ENCODE assay signal across 26 cellular contexts in genomic region chr7:71885487-71885886, GRCh38.
DNase-seq lines count a peak whose midpoint lies in the region; ATAC-seq, FAIRE-seq and TF ChIP-seq lines count a peak whose summit lies in the region.
"Had no signal": no experiment of that assay in that cellular context is flagged by ENCODE, and none has a peak within 500 bp of the region (broad histone marks: within the 10 kb centered on the region; RNA-seq: fewer than 3 reads in every experiment).

No MANE protein-coding gene starts in this region.

- 33% methylated on average over 5 of the region's 5 CpGs for WGBS in esophagus muscularis mucosa

- peak overlapping the region; percentile 41 for H2AFZ ChIP-seq in astrocyte (ENCODE audit: low read depth, low read length)

- ATAC-seq in GM19023 (IDR thresholded peaks at IDR 0.05; ENCODE audit: unreplicated experiment) = no peak
- ATAC-seq in GM21423 (IDR thresholded peaks at IDR 0.05; ENCODE audit: unreplicated experiment) = no peak
- ATAC-seq: PC-3, Right ventricle myocardium inferior, SK-N-SH treated with all-trans-retinoic acid at 6 μM for 48 hours had no signal

- peak overlapping the region in 5 of 11 experiments; percentile 8 to 41 (median 24); a peak in 2 of 22 replicates for H3K9ac ChIP-seq in BLaER1 treated with 17β-estradiol and CSF1 and Interleukin-3, amounts not matched to agents 10 nM and 100 nM
- H3K9ac ChIP-seq in astrocyte (ENCODE audit: low read length) = no peak overlapping the region
- H3K9ac ChIP-seq: KMS-11 had no signal

- intact Hi-C loops in esophagus muscularis mucosa (cut with DNase I) = no loop called here

- no peak overlapping the region for H3K4me3 Mint-ChIP-seq in astrocyte (ENCODE audit: unreplicated experiment)
- H3K4me3 Mint-ChIP-seq: CD4-positive, CD25-positive, alpha-beta regulatory T cell had no signal

- H3K36me3 ChIP-seq in BLaER1 treated with 17β-estradiol and CSF1 and Interleukin-3, amounts not matched to agents 10 nM and 100 nM = no peaks in the 10 kb centered on the region
- H3K36me3 ChIP-seq in astrocyte (ENCODE audit: insufficient read depth, low read length) (no peaks in the 10 kb centered on the region), esophagus muscularis mucosa (no peaks in the 10 kb centered on the region)
- H3K36me3 ChIP-seq: BE2C, SJCRH30 had no signal

- H3K36me3 Mint-ChIP-seq in astrocyte (ENCODE audit: low read depth, unreplicated experiment) = no peaks in the 10 kb centered on the region
- H3K36me3 Mint-ChIP-seq: CD4-positive, CD25-positive, alpha-beta regulatory T cell had no signal

- no peak for FAIRE-seq in astrocyte (lab: Jason Lieb, UNC)
- FAIRE-seq: H1, HTR-8/SVneo had no signal

- TF ChIP-seq EP300 in esophagus muscularis mucosa (IDR thresholded peaks at IDR 0.05) = no peak

- DNase-seq in astrocyte (ENCODE audit: low read depth) = no peak
- DNase-seq in esophagus muscularis mucosa (ENCODE audit: extremely low spot score) = peak; percentile 57
- DNase-seq in substantia nigra (lab: John Stamatoyannopoulos, UW) = no peak
- DNase-seq in NCI-H1436 treated with DMSO at 0.1 percent for 48 hours (lab: John Stamatoyannopoulos, UW) = no peak
- DNase-seq: BE2C; CD4-positive, CD25-positive, alpha-beta regulatory T cell; DMS153; HCEC 1CT; MM.1S; NCI-H187; NCI-H2081 treated with DMSO at 0.1 percent for 48 hours; NCI-H2171; NCI-H345; NCI-H524 treated with DMSO at 0.1 percent for 48 hours; NCI-H774; NK-92 treated with Interleukin-12 subunit alpha and Interleukin-12 subunit beta, amount 100 ng/mL, for 24 hours; PC-3; SJCRH30 had no signal

- H3K9me3 Mint-ChIP-seq in astrocyte (ENCODE audit: unreplicated experiment) = peaks cover 7% of the 10 kb centered on the region

- H3K27me3 ChIP-seq in BLaER1 treated with 17β-estradiol and CSF1 and Interleukin-3, amounts not matched to agents 10 nM and 100 nM = no peaks in the 10 kb centered on the region
- H3K27me3 ChIP-seq in astrocyte (ENCODE audit: insufficient read depth, low read length) (no peaks in the 10 kb centered on the region), esophagus muscularis mucosa (peaks cover 0 to 5% (median 0%) of the 10 kb centered on the region in 4 donors)
- H3K27me3 ChIP-seq: BE2C, SJCRH30 had no signal

- peak overlapping the region in 9 of 11 experiments; percentile 11 to 60 (median 51); a peak in 15 of 22 replicates for H3K27ac ChIP-seq in BLaER1 treated with 17β-estradiol and CSF1 and Interleukin-3, amounts not matched to agents 10 nM and 100 nM
- no peak overlapping the region for H3K27ac ChIP-seq in astrocyte (ENCODE audit: low read depth, low read length)
- H3K27ac ChIP-seq in esophagus muscularis mucosa (replicated peaks in 1 of 4) = no peak overlapping the region
- peak overlapping the region; percentile 52 for H3K27ac ChIP-seq in substantia nigra (ENCODE audit: low read depth, low read length, poor library complexity, severe bottlenecking)
- H3K27ac ChIP-seq: KMS-11, SJCRH30 had no signal

- H3K27me3 Mint-ChIP-seq in astrocyte (ENCODE audit: low read depth, unreplicated experiment) = no peaks in the 10 kb centered on the region
- H3K27me3 Mint-ChIP-seq: CD4-positive, CD25-positive, alpha-beta regulatory T cell had no signal

- peak overlapping the region; percentile 24 to 73 (median 46) for H3K4me2 ChIP-seq in BLaER1 treated with 17β-estradiol and CSF1 and Interleukin-3, amounts not matched to agents 10 nM and 100 nM
- H3K4me2 ChIP-seq in astrocyte (ENCODE audit: low read length) = peak overlapping the region; percentile 75
- H3K4me2 ChIP-seq: KMS-11 had no signal

- H3K4me1 ChIP-seq in BLaER1 treated with 17β-estradiol and CSF1 and Interleukin-3, amounts not matched to agents 10 nM and 100 nM = peaks cover 11 to 35% (median 20%) of the 10 kb centered on the region in 10 experiments
- H3K4me1 ChIP-seq in astrocyte (ENCODE audit: insufficient read depth, low read length) (no peaks in the 10 kb centered on the region), esophagus muscularis mucosa (no peaks in the 10 kb centered on the region)
- H3K4me1 ChIP-seq: BE2C, SJCRH30 had no signal

- H4K20me1 ChIP-seq in BLaER1 treated with 17β-estradiol and CSF1 and Interleukin-3, amounts not matched to agents 10 nM and 100 nM = no peaks in the 10 kb centered on the region
- H4K20me1 ChIP-seq in astrocyte (ENCODE audit: insufficient read depth, low read length) = no peaks in the 10 kb centered on the region

- peaks cover 6% of the 10 kb centered on the region for H3K4me1 Mint-ChIP-seq in astrocyte (ENCODE audit: low read depth, unreplicated experiment)
- H3K4me1 Mint-ChIP-seq: CD4-positive, CD25-positive, alpha-beta regulatory T cell had no signal

- H3K79me2 ChIP-seq in astrocyte (ENCODE audit: insufficient read depth, low read length) = no peaks in the 10 kb centered on the region

- TF ChIP-seq POLR2A in esophagus muscularis mucosa (IDR thresholded peaks at IDR 0.05; ENCODE audit: low read depth) = no peak

- H3K9me3 ChIP-seq in BLaER1 treated with 17β-estradiol and CSF1 and Interleukin-3, amounts not matched to agents 10 nM and 100 nM (replicated peaks in 1 of 11) = peaks cover 27 to 67% (median 48%) of the 10 kb centered on the region in 11 experiments
- peaks cover 4% of the 10 kb centered on the region for H3K9me3 ChIP-seq in astrocyte (ENCODE audit: insufficient read depth, low read depth, low read length)
- peaks cover 0 to 27% (median 7%) of the 10 kb centered on the region in 4 donors for H3K9me3 ChIP-seq in esophagus muscularis mucosa
- H3K9me3 ChIP-seq: BE2C, SJCRH30 had no signal

- no peak for TF ChIP-seq CTCF in astrocyte (IDR thresholded peaks at IDR 0.05; ENCODE audit: insufficient read depth, low read depth, low read length)
- no peak for TF ChIP-seq CTCF in esophagus muscularis mucosa (IDR thresholded peaks at IDR 0.05)

- H3K4me3 ChIP-seq in BLaER1 treated with 17β-estradiol and CSF1 and Interleukin-3, amounts not matched to agents 10 nM and 100 nM = no peak overlapping the region
- H3K4me3 ChIP-seq in astrocyte (ENCODE audit: insufficient read depth, low read depth, low read length) (no peak overlapping the region), esophagus muscularis mucosa (no peak overlapping the region)
- H3K4me3 ChIP-seq: SJCRH30 had no signal

- H3K27ac Mint-ChIP-seq in astrocyte (ENCODE audit: unreplicated experiment) = no peak overlapping the region
- H3K27ac Mint-ChIP-seq: CD4-positive, CD25-positive, alpha-beta regulatory T cell had no signal

Comparison
In these comparisons a context has a peak if more than half of its experiments do, and no peak if none do; other contexts are left out.
1. H3K27ac ChIP-seq: peak in BLaER1 treated with 17β-estradiol and CSF1 and Interleukin-3, amounts not matched to agents 10 nM and 100 nM (9 of 11) and substantia nigra (single experiment); none in astrocyte (single experiment) and esophagus muscularis mucosa (0 of 4).